In the genomic region with DNA sequence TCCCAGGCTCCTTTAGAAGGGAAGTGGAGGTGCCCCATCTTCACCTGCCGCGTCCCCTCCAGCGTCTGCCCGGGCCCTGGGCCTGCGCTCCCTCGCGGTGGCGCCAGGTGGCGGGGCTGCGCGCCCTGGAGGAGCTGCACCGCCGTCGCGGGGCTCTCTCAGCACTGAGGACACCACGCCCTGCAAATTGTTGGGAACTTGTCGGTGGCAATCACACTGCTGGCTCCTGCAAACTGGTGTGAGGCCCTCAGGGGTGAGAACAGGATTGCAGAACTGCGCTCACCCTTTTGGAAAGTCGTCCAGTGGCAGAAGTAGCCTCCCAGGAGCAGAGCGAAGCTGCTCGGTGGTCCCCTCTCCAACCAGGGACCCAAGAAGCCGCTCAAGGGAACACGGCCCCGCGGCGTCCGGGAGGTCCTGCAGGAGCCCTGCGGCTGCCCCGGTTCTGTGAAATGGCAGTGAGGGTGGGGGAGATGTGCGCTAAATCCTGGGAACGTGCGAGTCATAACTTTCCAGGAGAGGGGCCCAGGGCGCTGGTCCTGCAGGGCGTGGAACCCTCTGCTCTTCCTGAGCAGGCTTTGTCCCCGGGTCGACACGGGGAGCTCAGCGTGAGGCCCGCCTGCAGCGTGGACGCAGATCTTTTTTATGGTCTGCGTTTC, we compare ENCODE assay signal across 8 cellular contexts. TPM values are rescaled to one million over a fixed set of nuclear protein-coding genes. Genes with fewer than 3 reads are reported as not detected.
DNase-seq lines count a peak whose midpoint lies in the region; ATAC-seq and TF ChIP-seq lines count a peak whose summit lies in the region.

No MANE protein-coding gene starts in this region.

- DNase-seq in NCI-H524 (lab: John Stamatoyannopoulos, UW) (peak; percentile 59 to 85), NCI-H524 treated with DMSO at 0.1 percent for 48 hours (lab: John Stamatoyannopoulos, UW) (no peak), NCI-H1930 (lab: John Stamatoyannopoulos, UW) (peak; percentile 30 to 32), colonic mucosa (peak; percentile 88), left lung (peak; percentile 86 to 98)
- DNase-seq in activated CD4-positive, alpha-beta T cell treated with anti-CD3 and anti-CD28 coated beads for 24 hours (ENCODE audit: low read depth in 2 of 2) = peak; percentile 45 to 65
- DNase-seq in stimulated activated CD4-positive, alpha-beta T cell treated with anti-CD3 and anti-CD28 coated beads, Interleukin-2, amount 100 ng/mL, for 48 hours = peak; percentile 73 to 75

- peaks cover 5% of the 10 kb centered on the region for H3K4me1 ChIP-seq in colonic mucosa
- peaks cover 0 to 54% of the 10 kb centered on the region in 2 donors for H3K4me1 ChIP-seq in left lung

- peak overlapping the region; percentile 87 to 95 for H3K9ac ChIP-seq in colonic mucosa (ENCODE audit: low read depth in 2 of 2, low read length in 2 of 2)

- TF ChIP-seq CTCF in colonic mucosa (IDR thresholded peaks at IDR 0.05) (peak; percentile 94), left lung (IDR thresholded peaks at IDR 0.05) (peak; percentile 93 to 96)

- H3K9me3 ChIP-seq in colonic mucosa (no peaks in the 10 kb centered on the region), left lung (no peaks in the 10 kb centered on the region)

- H3K36me3 ChIP-seq in colonic mucosa (no peaks in the 10 kb centered on the region), left lung (no peaks in the 10 kb centered on the region)

- intact Hi-C loops in colonic mucosa (cut with DNase I) = loop anchor here (2.0 to 10.0 kb wide), 2 partner anchors 87 to 347 kb away; no protein-coding TSS in a partner anchor
- intact Hi-C loops in left lung (cut with DNase I) = loop anchor here in 1 of 2 donors (5.0 kb wide), 1 partner anchor 89 kb away; no protein-coding TSS in a partner anchor

- peak; percentile 60 for ATAC-seq in HG02759 (IDR thresholded peaks at IDR 0.05; ENCODE audit: unreplicated experiment)
- peak; percentile 94 for ATAC-seq in left lung

- peak overlapping the region; percentile 65 for H3K4me3 ChIP-seq in colonic mucosa
- H3K4me3 ChIP-seq in left lung = peak overlapping the region; percentile 57 to 67

- no peaks in the 10 kb centered on the region for H3K27me3 ChIP-seq in colonic mucosa
- peaks cover 0 to 23% of the 10 kb centered on the region in 2 donors for H3K27me3 ChIP-seq in left lung

- H3K27ac ChIP-seq in colonic mucosa (peak overlapping the region; percentile 77), left lung (peak overlapping the region; percentile 59 to 62)

RNA-seq across cellular contexts. Expression of a gene that starts 1.0 kb away (rescaled TPM):
- 10 to 100 TPM; 29.6 to 36.0 TPM for total RNA-seq in colonic mucosa
- total RNA-seq in left lung = 10 to 100 TPM; 23.1 to 24.2 TPM

RNA-seq across cellular contexts. Expression of a gene that starts 38.5 kb away (rescaled TPM):
- total RNA-seq in colonic mucosa (1 to 10 TPM; 3.8 to 7.4 TPM), left lung (10 to 100 TPM; 13.7 to 17.5 TPM)
